9 cellular contexts compared by ENCODE assay signal in the genomic region with DNA sequence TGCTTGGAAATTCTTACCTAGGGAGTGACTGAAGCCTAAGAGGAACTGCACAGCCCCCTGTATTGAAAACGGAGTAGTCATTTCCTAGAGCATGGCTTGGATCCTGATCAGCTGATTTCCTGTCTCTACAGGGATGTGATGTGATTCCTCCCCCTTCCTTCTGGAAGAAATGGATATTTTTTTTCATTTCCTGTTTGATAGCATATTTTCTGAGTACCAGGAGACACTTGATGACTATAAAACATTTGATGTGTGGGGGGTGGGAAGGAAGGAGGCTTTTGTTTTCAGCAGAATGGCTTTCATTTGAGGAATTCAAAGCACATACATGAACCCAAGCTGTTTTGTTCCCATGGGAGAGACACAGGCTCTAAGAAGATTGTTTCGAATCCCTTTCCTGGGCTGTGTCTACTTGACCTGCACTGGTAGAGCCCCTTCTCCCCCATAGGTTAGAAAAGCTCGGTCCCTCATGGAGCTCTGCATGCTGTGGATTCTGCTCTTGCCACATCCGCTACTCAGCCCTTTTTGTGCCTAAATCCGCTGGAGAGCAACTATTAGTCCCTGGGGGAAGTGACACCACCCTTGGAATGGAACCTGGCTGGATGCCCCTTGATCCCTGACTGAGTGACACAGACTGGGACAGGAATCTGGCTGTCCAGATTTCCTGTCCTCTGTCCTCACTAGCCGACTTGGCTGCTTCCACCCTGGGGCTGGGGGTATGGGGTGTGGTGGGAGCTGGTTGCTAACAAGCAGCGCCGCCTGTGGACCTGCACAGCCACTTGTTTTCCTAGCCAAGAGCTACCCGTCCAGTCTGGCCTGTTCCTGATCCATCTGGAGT.
A peak's percentile ranks its signal among the peaks of the same experiment; 100 is the strongest.
DNase-seq lines count a peak whose midpoint lies in the region; ATAC-seq, FAIRE-seq and TF ChIP-seq lines count a peak whose summit lies in the region.
"Had no signal": no experiment of that assay in that cellular context is flagged by ENCODE, and none has a peak within 500 bp of the region (broad histone marks: within the 10 kb centered on the region; RNA-seq: fewer than 3 reads in every experiment).

No MANE protein-coding gene starts in this region.

- peak; percentile 68 for TF ChIP-seq CTCF in bronchial epithelial cell (IDR thresholded peaks at IDR 0.05; ENCODE audit: insufficient read depth, low read length, severe bottlenecking)

- H3K4me3 Mint-ChIP-seq in activated CD4-positive, alpha-beta memory T cell treated with anti-CD3 and anti-CD28 coated beads for 36 hours = no peak overlapping the region
- H3K4me3 Mint-ChIP-seq in activated CD8-positive, alpha-beta memory T cell treated with anti-CD3 and anti-CD28 coated beads, Interleukin-2, amount 10 ng/mL, durations not matched to agents 7 days and 5 days = no peak overlapping the region

- DNase-seq in DMS79 (lab: John Stamatoyannopoulos, UW) (peak; percentile 66), DMS79 treated with DMSO at 0.1 percent for 48 hours (lab: John Stamatoyannopoulos, UW) (no peak), bronchial epithelial cell (ENCODE audit: low read depth) (peak; percentile 79), left kidney (ENCODE audit: low read depth, low spot score) (peak; percentile 86), Kasumi-1 (lab: John Stamatoyannopoulos, UW) (no peak)
- DNase-seq in activated CD4-positive, alpha-beta memory T cell treated with anti-CD3 and anti-CD28 coated beads for 36 hours = no peak
- DNase-seq in activated CD8-positive, alpha-beta memory T cell treated with anti-CD3 and anti-CD28 coated beads, Interleukin-2, amount 10 ng/mL, durations not matched to agents 7 days and 5 days = no peak

- H3K9me3 Mint-ChIP-seq in activated CD4-positive, alpha-beta memory T cell treated with anti-CD3 and anti-CD28 coated beads for 36 hours = no peaks in the 10 kb centered on the region
- H3K9me3 Mint-ChIP-seq in activated CD8-positive, alpha-beta memory T cell treated with anti-CD3 and anti-CD28 coated beads, Interleukin-2, amount 10 ng/mL, durations not matched to agents 7 days and 5 days (ENCODE audit: low read depth) = no peaks in the 10 kb centered on the region

- FAIRE-seq in bronchial epithelial cell (lab: Jason Lieb, UNC) = no peak
- FAIRE-seq: A204.1 had no signal

- H3K27ac Mint-ChIP-seq in activated CD4-positive, alpha-beta memory T cell treated with anti-CD3 and anti-CD28 coated beads for 36 hours = no peak overlapping the region
- no peak overlapping the region for H3K27ac Mint-ChIP-seq in activated CD8-positive, alpha-beta memory T cell treated with anti-CD3 and anti-CD28 coated beads, Interleukin-2, amount 10 ng/mL, durations not matched to agents 7 days and 5 days

- no peaks in the 10 kb centered on the region for H3K36me3 ChIP-seq in bronchial epithelial cell (ENCODE audit: control insufficient read depth, insufficient read depth, low read length)

- H3K27me3 ChIP-seq in bronchial epithelial cell (ENCODE audit: control insufficient read depth, insufficient read depth, low read length) = no peaks in the 10 kb centered on the region

- H3K4me1 Mint-ChIP-seq in activated CD4-positive, alpha-beta memory T cell treated with anti-CD3 and anti-CD28 coated beads for 36 hours (ENCODE audit: low read depth) = peaks cover 5% of the 10 kb centered on the region
- H3K4me1 Mint-ChIP-seq in activated CD8-positive, alpha-beta memory T cell treated with anti-CD3 and anti-CD28 coated beads, Interleukin-2, amount 10 ng/mL, durations not matched to agents 7 days and 5 days = peaks cover 3% of the 10 kb centered on the region

- H3K36me3 Mint-ChIP-seq in activated CD4-positive, alpha-beta memory T cell treated with anti-CD3 and anti-CD28 coated beads for 36 hours = no peaks in the 10 kb centered on the region
- H3K36me3 Mint-ChIP-seq in activated CD8-positive, alpha-beta memory T cell treated with anti-CD3 and anti-CD28 coated beads, Interleukin-2, amount 10 ng/mL, durations not matched to agents 7 days and 5 days = no peaks in the 10 kb centered on the region

- CTCF ChIA-PET in activated CD4-positive, alpha-beta memory T cell treated with anti-CD3 and anti-CD28 coated beads for 36 hours (lab: Charles Lee) = interaction anchor here (0.7 to 1.5 kb wide), 6 partner anchors 51 to 223 kb away, joined by 3 to 5 read pairs (median 3); no protein-coding TSS in a partner anchor
- CTCF ChIA-PET in activated CD8-positive, alpha-beta memory T cell treated with anti-CD3 and anti-CD28 coated beads, Interleukin-2, amount 10 ng/mL, durations not matched to agents 7 days and 5 days (lab: Charles Lee) = interaction anchor here (0.7 to 1.0 kb wide), 2 partner anchors 33 to 407 kb away, joined by 3 read pairs; no protein-coding TSS in a partner anchor

- POLR2A ChIA-PET in activated CD4-positive, alpha-beta memory T cell treated with anti-CD3 and anti-CD28 coated beads for 36 hours (lab: Charles Lee) = no interaction called here

- no peak for ATAC-seq in activated CD8-positive, alpha-beta memory T cell treated with anti-CD3 and anti-CD28 coated beads, Interleukin-2, amount 10 ng/mL, durations not matched to agents 7 days and 5 days

- peak overlapping the region; percentile 61 for H3K27ac ChIP-seq in temporal lobe (ENCODE audit: low read depth, low read length)

- H3K4me3 ChIP-seq in bronchial epithelial cell (ENCODE audit: low read depth, low read length) = no peak overlapping the region

- intact Hi-C loops in activated CD4-positive, alpha-beta memory T cell treated with anti-CD3 and anti-CD28 coated beads for 36 hours (cut with micrococcal nuclease) = no loop called here

- no peaks in the 10 kb centered on the region for H3K27me3 Mint-ChIP-seq in activated CD4-positive, alpha-beta memory T cell treated with anti-CD3 and anti-CD28 coated beads for 36 hours
- peaks cover 3% of the 10 kb centered on the region for H3K27me3 Mint-ChIP-seq in activated CD8-positive, alpha-beta memory T cell treated with anti-CD3 and anti-CD28 coated beads, Interleukin-2, amount 10 ng/mL, durations not matched to agents 7 days and 5 days

Comparison
In these comparisons a context has a peak if more than half of its experiments do, and no peak if none do; other contexts are left out.
1. DNase-seq: peak in DMS79 (single experiment), bronchial epithelial cell (single experiment) and left kidney (single experiment); none in DMS79 treated with DMSO at 0.1 percent for 48 hours (single experiment), activated CD4-positive, alpha-beta memory T cell treated with anti-CD3 and anti-CD28 coated beads for 36 hours (single experiment), Kasumi-1 (0 of 2) and activated CD8-positive, alpha-beta memory T cell treated with anti-CD3 and anti-CD28 coated beads, Interleukin-2, amount 10 ng/mL, durations not matched to agents 7 days and 5 days (single experiment).